9 cellular contexts compared by ENCODE assay signal in genomic region chr2:86336350-86337234, GRCh38. TPM values are rescaled to one million over a fixed set of nuclear protein-coding genes. Genes with fewer than 3 reads are reported as not detected.
A peak's percentile ranks its signal among the peaks of the same experiment; 100 is the strongest.
DNase-seq lines count a peak whose midpoint lies in the region; ATAC-seq and TF ChIP-seq lines count a peak whose summit lies in the region.
"Had no signal": no experiment of that assay in that cellular context is flagged by ENCODE, and none has a peak within 500 bp of the region (broad histone marks: within the 10 kb centered on the region; RNA-seq: fewer than 3 reads in every experiment).

No MANE protein-coding gene starts in this region.

- peak overlapping the region; percentile 77 for H3K4me3 Mint-ChIP-seq in osteocyte (ENCODE audit: unreplicated experiment)

- H3K9me3 ChIP-seq in RWPE2 (ENCODE audit: severe bottlenecking) (peaks cover 3% of the 10 kb centered on the region), esophagus squamous epithelium (no peaks in the 10 kb centered on the region)
- H3K9me3 ChIP-seq: neutrophil had no signal

- H3K36me3 ChIP-seq in RWPE2 (ENCODE audit: low read depth) = no peaks in the 10 kb centered on the region
- H3K36me3 ChIP-seq in esophagus squamous epithelium = no peaks in the 10 kb centered on the region
- H3K36me3 ChIP-seq: neutrophil had no signal

- H3K4me3 ChIP-seq in RWPE2 (ENCODE audit: severe bottlenecking) (peak overlapping the region; percentile 34), esophagus squamous epithelium (peak overlapping the region; percentile 42 to 79 (median 55))

- peak; percentile 40 for DNase-seq in GM13977 (ENCODE audit: low spot score)
- DNase-seq in RWPE2 (ENCODE audit: low spot score) = no peak
- no peak for DNase-seq in esophagus squamous epithelium (lab: John Stamatoyannopoulos, UW)
- DNase-seq in osteocyte (ENCODE audit: extremely low spot score, unreplicated experiment) = peak; percentile 83
- no peak for DNase-seq in NK-92 treated with Interleukin-12 subunit alpha and Interleukin-12 subunit beta, amount 100 ng/mL, for 24 hours (lab: John Stamatoyannopoulos, UW)

- ATAC-seq in RWPE2 (ENCODE audit: low read depth) = peak; percentile 5; the same call in 1 of the 3 replicates
- ATAC-seq in GM18520 (IDR thresholded peaks at IDR 0.05; ENCODE audit: unreplicated experiment) = no peak
- no peak for ATAC-seq in GM21515 (IDR thresholded peaks at IDR 0.05; ENCODE audit: unreplicated experiment)
- no peak for ATAC-seq in HG03039 (IDR thresholded peaks at IDR 0.05; ENCODE audit: unreplicated experiment)

- no peak overlapping the region for H3K27ac ChIP-seq in RWPE2 (ENCODE audit: poor library complexity, severe bottlenecking)
- peak overlapping the region in 3 of 4 donors; percentile 18 to 79 (median 65) for H3K27ac ChIP-seq in esophagus squamous epithelium
- H3K27ac ChIP-seq: neutrophil had no signal

- 14 to 20% methylated on average over 7 to 21 of the region's 51 CpGs for WGBS in esophagus squamous epithelium, 2 donors

- in situ Hi-C loops in GM13977 (cut with MboI; ENCODE audit: low pct_unique_long_range_greater_than_20kb, low sequenced_read_pairs, unreplicated experiment) = no loop called here

- peaks cover 10% of the 10 kb centered on the region for H3K9me3 Mint-ChIP-seq in osteocyte (ENCODE audit: unreplicated experiment)

- H3K36me3 Mint-ChIP-seq in osteocyte (ENCODE audit: unreplicated experiment) = no peaks in the 10 kb centered on the region

- peaks cover 11% of the 10 kb centered on the region for H3K4me1 Mint-ChIP-seq in osteocyte (ENCODE audit: unreplicated experiment)

- intact Hi-C loops in esophagus squamous epithelium (cut with DNase I) = no loop called here

- H3K4me1 ChIP-seq in RWPE2 (ENCODE audit: insufficient read depth, poor library complexity, severe bottlenecking) (no peaks in the 10 kb centered on the region), esophagus squamous epithelium (peaks cover 9 to 26% (median 13%) of the 10 kb centered on the region in 3 donors)

- no peak for TF ChIP-seq POLR2A in esophagus squamous epithelium (IDR thresholded peaks at IDR 0.05)

- peaks cover 71% of the 10 kb centered on the region for H3K27me3 Mint-ChIP-seq in osteocyte (ENCODE audit: unreplicated experiment)

- TF ChIP-seq CTCF in GM13977 (IDR thresholded peaks at IDR 0.05; ENCODE audit: extremely low read depth, insufficient read depth, missing control alignments) (no peak), RWPE2 (IDR thresholded peaks at IDR 0.05; ENCODE audit: poor library complexity, severe bottlenecking) (no peak), esophagus squamous epithelium (IDR thresholded peaks at IDR 0.05) (no peak), osteocyte (IDR thresholded peaks at IDR 0.05) (no peak)

- H3K27me3 ChIP-seq in RWPE2 (ENCODE audit: insufficient read depth, poor library complexity, severe bottlenecking) (peaks cover 55% of the 10 kb centered on the region), esophagus squamous epithelium (peaks cover 0 to 72% (median 0%) of the 10 kb centered on the region in 4 donors)

- H3K27ac Mint-ChIP-seq in osteocyte (ENCODE audit: unreplicated experiment) = no peak overlapping the region

RNA-seq across cellular contexts. Expression of gene REEP1, which starts 0.8 kb away (rescaled TPM):
- total RNA-seq in esophagus squamous epithelium = 10 to 100 TPM in 1 of 4 donors, 1 to 10 TPM in 2, under 1 TPM in 1; 0.83 to 10.3 (median 2.0) TPM
- 0.16 TPM in 1 of 2 replicates, not detected in the other for total RNA-seq in osteocyte

Comparison
In these comparisons a context has a peak if more than half of its experiments do, and no peak if none do; other contexts are left out.
1. DNase-seq: peak in GM13977 (single experiment) and osteocyte (single experiment); none in RWPE2 (single experiment), esophagus squamous epithelium (single experiment) and NK-92 treated with Interleukin-12 subunit alpha and Interleukin-12 subunit beta, amount 100 ng/mL, for 24 hours (single experiment).